ENCODE assay signal across 27 cellular contexts in genomic region chr7:37924399-37924798, GRCh38. TPM values are rescaled to one million over a fixed set of nuclear protein-coding genes. Genes with fewer than 3 reads are reported as not detected.
A peak's percentile ranks its signal among the peaks of the same experiment; 100 is the strongest.
DNase-seq lines count a peak whose midpoint lies in the region; ATAC-seq and TF ChIP-seq lines count a peak whose summit lies in the region.
"Had no signal": no experiment of that assay in that cellular context is flagged by ENCODE, and none has a peak within 500 bp of the region (broad histone marks: within the 10 kb centered on the region; RNA-seq: fewer than 3 reads in every experiment).

No MANE protein-coding gene starts in this region.

- no peaks in the 10 kb centered on the region for H3K79me1 ChIP-seq in H9 (ENCODE audit: insufficient read depth, low read depth, low read length, poor library complexity, severe bottlenecking)

- no peak overlapping the region for H4K91ac ChIP-seq in H9 (ENCODE audit: insufficient read length, low read depth, low read length)

- H3K79me2 ChIP-seq in Loucy (ENCODE audit: insufficient read depth, low read length) (peaks cover 83% of the 10 kb centered on the region), H9 (ENCODE audit: insufficient read depth, low read length) (no peaks in the 10 kb centered on the region)

- TF ChIP-seq CTCF in Loucy (conservative IDR thresholded peaks at IDR 0.05; ENCODE audit: low read length) = no peak
- TF ChIP-seq CTCF in astrocyte of the cerebellum (IDR thresholded peaks at IDR 0.05; ENCODE audit: low read depth, low read length, missing control alignments) = no peak
- TF ChIP-seq CTCF in lower lobe of right lung (IDR thresholded peaks at IDR 0.05) = no peak
- no peak for TF ChIP-seq CTCF in H9 (conservative IDR thresholded peaks at IDR 0.05)

- no peak overlapping the region for H3K27ac Mint-ChIP-seq in H9
- H3K27ac Mint-ChIP-seq: CD4-positive, alpha-beta T cell; GM23338 had no signal

- peak overlapping the region; percentile 95 for H3K4me3 ChIP-seq in Loucy (ENCODE audit: low read length, poor library complexity, severe bottlenecking)
- no peak overlapping the region for H3K4me3 ChIP-seq in astrocyte of the cerebellum (ENCODE audit: low read depth, low read length)
- H3K4me3 ChIP-seq in lower lobe of right lung = peak overlapping the region; percentile 78
- H3K4me3 ChIP-seq in skeletal muscle tissue (ENCODE audit: low read length in 3 of 3) = peak overlapping the region in 1 of 3 donors; percentile 6
- H3K4me3 ChIP-seq: BLaER1, GM23338, Peyer's patch had no signal

- no peak overlapping the region for H4K5ac ChIP-seq in H9 (ENCODE audit: insufficient read length, low read depth, low read length)

- H3K9me3 ChIP-seq in Loucy (ENCODE audit: insufficient read depth, low read depth, low read length) = 0 out of 2 replicates have a peak, but pooled peaks cover 5% of the 10 kb centered on the region
- H3K9me3 ChIP-seq in lower lobe of right lung = peaks cover 3% of the 10 kb centered on the region
- no peaks in the 10 kb centered on the region for H3K9me3 ChIP-seq in skeletal muscle tissue (ENCODE audit: control insufficient read depth in 3 of 3, low read length in 3 of 3)
- no peaks in the 10 kb centered on the region for H3K9me3 ChIP-seq in H9 (ENCODE audit: control insufficient read depth, low read depth, low read length)
- H3K9me3 ChIP-seq: Caco-2, Peyer's patch had no signal

- no peak overlapping the region for H2AFZ ChIP-seq in Loucy (ENCODE audit: low read length)
- no peak overlapping the region for H2AFZ ChIP-seq in H9 (ENCODE audit: low read length)
- H2AFZ ChIP-seq: GM23338 had no signal

- in situ Hi-C loops in astrocyte of the cerebellum (cut with HindIII; ENCODE audit: low sequenced_read_pairs) = loop anchor here (25.0 kb wide), 1 partner anchor 388 kb away; no protein-coding TSS in a partner anchor

- H2AK5ac ChIP-seq in H9 (ENCODE audit: insufficient read length, low read length) = no peak overlapping the region

- H3K27ac ChIP-seq in lower lobe of right lung = peak overlapping the region; percentile 4
- H3K27ac ChIP-seq in skeletal muscle tissue (ENCODE audit: low read depth, low read length) = peak overlapping the region; percentile 48
- no peak overlapping the region for H3K27ac ChIP-seq in H9 (ENCODE audit: insufficient read length, low read depth, low read length)
- H3K27ac ChIP-seq: 22Rv1, BLaER1, Peyer's patch had no signal

- H3K4me1 Mint-ChIP-seq in H9 = peaks cover 8 to 10% of the 10 kb centered on the region in 2 experiments; a peak in 3 of 4 replicates

- H4K20me1 ChIP-seq in Loucy (ENCODE audit: insufficient read depth, low read length, poor library complexity, severe bottlenecking) (peaks cover 24% of the 10 kb centered on the region), H9 (ENCODE audit: control insufficient read depth, insufficient read depth, insufficient read length) (no peaks in the 10 kb centered on the region)

- no peak overlapping the region for H2BK12ac ChIP-seq in H9 (ENCODE audit: insufficient read length, low read depth, low read length)

- H3K4me1 ChIP-seq in Loucy (ENCODE audit: insufficient read depth, low read length, poor library complexity, severe bottlenecking) = peaks cover 53% of the 10 kb centered on the region
- H3K4me1 ChIP-seq in lower lobe of right lung = peaks cover 23% of the 10 kb centered on the region
- H3K4me1 ChIP-seq in skeletal muscle tissue (ENCODE audit: control insufficient read depth in 3 of 3, insufficient read depth in 3 of 3, low read length in 3 of 3) = peaks cover 17 to 31% (median 28%) of the 10 kb centered on the region in 3 donors
- H3K4me1 ChIP-seq in H9 (ENCODE audit: insufficient read depth, low read length) = no peaks in the 10 kb centered on the region

- H3F3A ChIP-seq in Loucy (ENCODE audit: low read depth) = no peaks in the 10 kb centered on the region

- H2BK20ac ChIP-seq in H9 (ENCODE audit: low read depth, low read length, poor library complexity, severe bottlenecking) = no peak overlapping the region

- H3K14ac ChIP-seq in H9 (ENCODE audit: insufficient read depth, low read length) = no peak overlapping the region

- intact Hi-C loops in lower lobe of right lung (cut with DNase I) = no loop called here

- no peak overlapping the region for H4K8ac ChIP-seq in H9 (replicated peaks; ENCODE audit: insufficient read length, low read depth, low read length)

- no peak overlapping the region for H2BK120ac ChIP-seq in H9 (ENCODE audit: low read depth, low read length, poor library complexity, severe bottlenecking)

- no peak overlapping the region for H2BK5ac ChIP-seq in H9 (ENCODE audit: insufficient read length, low read length)

- H3K27me3 ChIP-seq in Loucy (ENCODE audit: insufficient read depth, low read length, poor library complexity, severe bottlenecking) = no peaks in the 10 kb centered on the region
- no peaks in the 10 kb centered on the region for H3K27me3 ChIP-seq in lower lobe of right lung (ENCODE audit: low read depth)
- H3K27me3 ChIP-seq in skeletal muscle tissue (ENCODE audit: control insufficient read depth in 3 of 3, insufficient read depth in 3 of 3, low read length in 3 of 3) = no peaks in the 10 kb centered on the region
- no peaks in the 10 kb centered on the region for H3K27me3 ChIP-seq in H9 (ENCODE audit: insufficient read depth, low read length)
- H3K27me3 ChIP-seq: BLaER1, Peyer's patch had no signal

- ATAC-seq in lower lobe of right lung (no peak), HG03159 (IDR thresholded peaks at IDR 0.05; ENCODE audit: unreplicated experiment) (no peak)
- ATAC-seq: GM23338, HCT116 had no signal

- H3K4me2 ChIP-seq in Loucy (ENCODE audit: low read depth, low read length, poor library complexity, severe bottlenecking) = peak overlapping the region; percentile 96
- no peak overlapping the region for H3K4me2 ChIP-seq in H9 (ENCODE audit: insufficient read depth, insufficient read length, low read length)
- H3K4me2 ChIP-seq: BLaER1, GM23338 had no signal

- H3K18ac ChIP-seq in H9 (ENCODE audit: insufficient read length, low read depth, low read length) = no peak overlapping the region

- H3K56ac ChIP-seq in H9 (ENCODE audit: insufficient read length, low read depth, low read length) = no peak overlapping the region

- H3K4ac ChIP-seq in H9 (ENCODE audit: low read depth, low read length) = no peak overlapping the region

- no peak overlapping the region for H3T11ph ChIP-seq in H9 (ENCODE audit: low read length)

- WGBS in H9 (ENCODE audit: extremely low coverage, insufficient read length, low lambda C conversion rate) = no CpG with 5 or more reads among the region's 3 CpGs

- no peaks in the 10 kb centered on the region for H3K36me3 ChIP-seq in Loucy (ENCODE audit: insufficient read depth, low read length)
- no peaks in the 10 kb centered on the region for H3K36me3 ChIP-seq in lower lobe of right lung
- no peaks in the 10 kb centered on the region for H3K36me3 ChIP-seq in skeletal muscle tissue (ENCODE audit: control insufficient read depth in 3 of 3, insufficient read depth in 3 of 3, low read length in 3 of 3)
- H3K36me3 ChIP-seq: Peyer's patch had no signal

- H2BK15ac ChIP-seq in H9 (ENCODE audit: low read depth, low read length) = no peak overlapping the region

- H3K27me3 Mint-ChIP-seq in H9 (ENCODE audit: low read depth) = peaks cover 19% of the 10 kb centered on the region

- H3K4me3 Mint-ChIP-seq in H9 = no peak overlapping the region
- H3K4me3 Mint-ChIP-seq: CD4-positive, alpha-beta T cell; GM23338 had no signal

- peaks cover 12% of the 10 kb centered on the region for H3K23me2 ChIP-seq in H9 (ENCODE audit: insufficient read length, low read depth, low read length, poor library complexity, severe bottlenecking)

- DNase-seq in astrocyte of the cerebellum (ENCODE audit: low read depth) = peak; percentile 79
- DNase-seq in lower lobe of right lung = no peak
- no peak for DNase-seq in stimulated activated CD4-positive, alpha-beta T cell treated with anti-CD3 and anti-CD28 coated beads, Interleukin-4, amount 100 ng/mL, for 4 hours
- DNase-seq in H9 = no peak
- no peak for DNase-seq in NCI-H2227 (lab: John Stamatoyannopoulos, UW; ENCODE audit: unreplicated experiment)
- DNase-seq: ACHN; Caco-2; CD4-positive, alpha-beta T cell; DMS 273 treated with DMSO at 0.1 percent for 48 hours; DMS79 treated with DMSO at 0.1 percent for 48 hours; IMR-90; NCI-H1417; NCI-H1694 treated with DMSO at 0.1 percent for 48 hours; NCI-H2081 treated with DMSO at 0.1 percent for 48 hours; NCI-H2171 treated with DMSO at 0.1 percent for 48 hours; NCI-H446; NCI-H526; Peyer's patch had no signal

- no peak overlapping the region for H3K9ac ChIP-seq in Loucy (ENCODE audit: low read depth, low read length, poor library complexity, severe bottlenecking)
- no peak overlapping the region for H3K9ac ChIP-seq in skeletal muscle tissue (ENCODE audit: low read depth in 1 of 3, low read length in 3 of 3)
- H3K9ac ChIP-seq in H9 (ENCODE audit: extremely low read depth, insufficient read length, low read length) = no peak overlapping the region
- H3K9ac ChIP-seq: BLaER1 had no signal

- peaks cover 6 to 10% of the 10 kb centered on the region in 2 experiments; a peak in 4 of 5 replicates for H3K9me3 Mint-ChIP-seq in H9
- H3K9me3 Mint-ChIP-seq: GM23338 had no signal

- H3K23ac ChIP-seq in H9 (ENCODE audit: insufficient read length, low read depth, low read length) = no peak overlapping the region

- peaks cover 2 to 7% (median 4%) of the 10 kb centered on the region in 3 experiments; a peak in 5 of 7 replicates for H3K36me3 Mint-ChIP-seq in H9 (ENCODE audit: insufficient read depth in 1 of 3, low read depth in 3 of 3)

- no peaks in the 10 kb centered on the region for H3K9me2 ChIP-seq in Loucy (replicated peaks; ENCODE audit: low read depth, low read length)

RNA-seq across cellular contexts. Expression of gene EPDR1, which starts 4.0 kb away (rescaled TPM):
- total RNA-seq in lower lobe of right lung (66.0 TPM), skeletal muscle tissue (63.2 TPM), H9 (2021) (5.3 and 6.1 TPM in 2 replicates)
- total RNA-seq: CD4-positive, alpha-beta T cell; MCF 10A; OCI-LY7 had no signal

RNA-seq across cellular contexts. Expression of gene SFRP4, which starts 7.8 kb away (rescaled TPM):
- total RNA-seq in lower lobe of right lung = 4.8 TPM
- total RNA-seq in skeletal muscle tissue = 28.7 TPM
- total RNA-seq in H9 (2021) = not detected in 2 replicates
- total RNA-seq: Caco-2; CD4-positive, alpha-beta T cell; GM23338; IMR-90; MCF 10A; OCI-LY7 had no signal
